8 cellular contexts compared by ENCODE assay signal in genomic region chr2:241271641-241272297, GRCh38. TPM values are rescaled to one million over a fixed set of nuclear protein-coding genes. Genes with fewer than 3 reads are reported as not detected.
A peak's percentile ranks its signal among the peaks of the same experiment; 100 is the strongest.
DNase-seq lines count a peak whose midpoint lies in the region; ATAC-seq, FAIRE-seq and TF ChIP-seq lines count a peak whose summit lies in the region.

No MANE protein-coding gene starts in this region.

- peak; percentile 88 for DNase-seq in CD1c-positive myeloid dendritic cell (ENCODE audit: extremely low spot score)
- peak; percentile 35 for DNase-seq in activated CD4-positive, alpha-beta T cell treated with anti-CD3 and anti-CD28 coated beads for 1 hour
- DNase-seq in cerebellum (ENCODE audit: low spot score), result peak; percentile 74
- peak; percentile 94 for DNase-seq in kidney
- peak; percentile 94 for DNase-seq in spleen

- no peak for TF ChIP-seq CTCF in KMS-11 (conservative IDR thresholded peaks at IDR 0.05; ENCODE audit: low read depth, low read length)
- TF ChIP-seq CTCF in kidney (IDR thresholded peaks at IDR 0.05; ENCODE audit: borderline replicate concordance, extremely low read depth, insufficient read depth), result no peak
- no peak for TF ChIP-seq CTCF in spleen (IDR thresholded peaks at IDR 0.05 in 8 of 11, conservative IDR thresholded peaks at IDR 0.05 in 3 of 11)

- WGBS in spleen, 5 donors, result 1 to 6% (median 2%) methylated on average over 21 to 37 of the region's 37 CpGs

- H3K27ac ChIP-seq in KMS-11, result peak overlapping the region; percentile 67
- peak overlapping the region; percentile 65 to 91 for H3K27ac ChIP-seq in kidney (ENCODE audit: low read depth in 2 of 2, low read length in 2 of 2)
- H3K27ac ChIP-seq in spleen, result peak overlapping the region; percentile 55 to 93 (median 86)

- ATAC-seq in GM21381 (IDR thresholded peaks at IDR 0.05; ENCODE audit: unreplicated experiment) (peak; percentile 55), GM21447 (IDR thresholded peaks at IDR 0.05; ENCODE audit: unreplicated experiment) (no peak)

- H3K27me3 ChIP-seq in KMS-11 (ENCODE audit: insufficient read depth, low read depth) (no peaks in the 10 kb centered on the region), spleen (replicated peaks in 1 of 7) (no peaks in the 10 kb centered on the region)

- no peaks in the 10 kb centered on the region; the same call in 1 of the 2 replicates for H4K20me1 ChIP-seq in KMS-11 (ENCODE audit: insufficient read depth)

- FAIRE-seq in kidney (lab: Jason Lieb, UNC), result no peak

- H3K9ac ChIP-seq in KMS-11, result peak overlapping the region; percentile 92
- H3K9ac ChIP-seq in kidney (ENCODE audit: low read length in 2 of 2), result peak overlapping the region; percentile 74

- peak overlapping the region; percentile 56 for H2AFZ ChIP-seq in KMS-11 (ENCODE audit: low read depth)

- TF ChIP-seq POLR2A in spleen (IDR thresholded peaks at IDR 0.05), result no peak

- intact Hi-C loops in kidney (cut with DNase I), result no loop called here
- intact Hi-C loops in spleen (cut with DNase I; ENCODE audit: low total_unique reads), result loop anchor here (10.0 kb wide), 1 partner anchor 63 kb away; no protein-coding TSS in a partner anchor

- H3K4me2 ChIP-seq in KMS-11, result peak overlapping the region; percentile 43

- H3K36me3 ChIP-seq in KMS-11 (ENCODE audit: insufficient read depth) (0 out of 2 replicates have a peak, but pooled peaks cover 8% of the 10 kb centered on the region), kidney (ENCODE audit: control insufficient read depth in 1 of 2, insufficient read depth in 2 of 2, low read length in 2 of 2) (peaks cover 8% of the 10 kb centered on the region in 2 donors), spleen (peaks cover 0 to 23% (median 4%) of the 10 kb centered on the region in 6 donors)

- H3K9me3 ChIP-seq in kidney (ENCODE audit: control insufficient read depth in 1 of 2, low read length in 2 of 2) (no peaks in the 10 kb centered on the region), spleen (peaks cover 0 to 7% (median 0%) of the 10 kb centered on the region in 8 donors)

- H3K4me1 ChIP-seq in KMS-11 (ENCODE audit: low read depth, poor library complexity, severe bottlenecking) (peaks cover 29% of the 10 kb centered on the region), kidney (ENCODE audit: control insufficient read depth in 1 of 2, insufficient read depth in 1 of 2, low read depth in 1 of 2, low read length in 2 of 2) (peaks cover 15 to 29% of the 10 kb centered on the region in 2 donors), spleen (peaks cover 10 to 65% (median 45%) of the 10 kb centered on the region in 6 donors)

- H3K4me3 ChIP-seq in KMS-11 (IDR thresholded peaks at IDR 0.05; ENCODE audit: insufficient read depth, low read depth, low read length) (peak overlapping the region; percentile 31), kidney (ENCODE audit: low read length in 2 of 2) (peak overlapping the region; percentile 85 to 86), spleen (peak overlapping the region; percentile 76 to 97 (median 84))

- peaks cover 80% of the 10 kb centered on the region for H3K79me2 ChIP-seq in KMS-11 (ENCODE audit: insufficient read depth, low read depth)

RNA-seq across cellular contexts. Expression of gene HDLBP, which starts 43.7 kb away (rescaled TPM):
- total RNA-seq in cerebellum, result 183 TPM
- 356 TPM for total RNA-seq in kidney
- 256 TPM for polyA plus RNA-seq in kidney (ENCODE audit: insufficient read depth, low read depth, low replicate concordance)
- 100 to 1,000 TPM; 207 to 333 (median 268) TPM for total RNA-seq in spleen
- polyA plus RNA-seq in spleen, result 10 to 100 TPM; 46.1 to 63.3 (median 51.4) TPM

RNA-seq across cellular contexts. Expression of gene SEPTIN2, which starts 44.0 kb away (rescaled TPM):
- total RNA-seq in cerebellum (335 TPM), kidney (435 TPM), spleen (100 to 1,000 TPM; 236 to 350 (median 327) TPM)
- polyA plus RNA-seq in kidney (ENCODE audit: insufficient read depth, low read depth, low replicate concordance) (187 TPM), spleen (100 to 1,000 TPM in 2 of 3 donors, 10 to 100 TPM in 1; 90.3 to 164 (median 102) TPM)

Comparison
In these comparisons a context has a peak if more than half of its experiments do, and no peak if none do; other contexts are left out.
1. DNase-seq: peak in every context shown above with its lines; median percentile 94 in kidney; 94 in spleen; 88 in CD1c-positive myeloid dendritic cell; 74 in cerebellum; 35 in activated CD4-positive, alpha-beta T cell treated with anti-CD3 and anti-CD28 coated beads for 1 hour.
2. H3K4me3 ChIP-seq: peak in every context shown above with its lines; median percentile 86 in kidney; 84 in spleen; 31 in KMS-11.